ENCODE assay signal across 8 cellular contexts in the genomic region with DNA sequence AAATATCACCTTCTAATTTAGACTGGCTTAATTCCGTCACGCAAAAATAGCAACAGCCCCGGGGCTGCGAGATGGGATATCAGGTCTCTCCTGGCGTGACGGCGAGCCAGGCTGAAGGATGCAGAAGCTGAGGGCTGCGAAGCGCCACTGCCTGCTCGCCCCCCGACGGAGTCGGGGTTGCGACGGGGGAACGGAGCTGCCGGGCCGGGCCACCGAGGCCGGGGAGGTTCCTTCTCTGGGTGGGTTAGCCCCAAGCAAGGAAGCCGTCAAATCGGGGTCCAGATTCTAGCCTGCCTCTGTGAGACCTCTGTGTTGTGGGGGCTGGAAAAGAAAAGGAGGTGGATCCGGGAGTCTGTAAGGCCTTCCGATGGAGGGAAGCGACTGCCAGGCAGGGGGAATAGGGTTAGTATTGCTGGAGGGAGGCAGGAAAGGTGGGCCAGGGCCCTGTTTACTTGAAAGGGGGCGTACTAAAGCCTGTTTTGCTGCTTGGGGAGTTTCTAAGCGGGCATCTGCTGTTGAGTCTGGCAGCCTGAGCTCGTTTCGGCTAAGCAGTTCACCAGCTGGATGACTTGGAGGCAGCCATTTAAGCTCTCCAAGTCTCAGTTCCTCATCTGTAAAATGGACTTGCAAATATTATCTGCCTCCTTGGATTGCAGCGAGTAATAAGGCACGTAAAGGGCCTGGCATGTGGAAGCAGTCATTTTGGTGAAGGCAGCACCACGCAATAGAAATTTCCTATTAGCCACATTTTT. TPM values are rescaled to one million over a fixed set of nuclear protein-coding genes. Genes with fewer than 3 reads are reported as not detected.
DNase-seq lines count a peak whose midpoint lies in the region; ATAC-seq and TF ChIP-seq lines count a peak whose summit lies in the region.

No MANE protein-coding gene starts in this region.

- CTCF ChIA-PET in activated naive CD4-positive, alpha-beta T cell treated with anti-CD3 and anti-CD28 coated beads for 36 hours (lab: Charles Lee) = interaction anchor here (0.8 to 1.5 kb wide), 4 partner anchors 19 to 257 kb away, joined by 3 to 5 read pairs (median 4); a partner anchor contains a TSS
- CTCF ChIA-PET in activated CD4-positive, alpha-beta memory T cell treated with anti-CD3 and anti-CD28 coated beads, Interleukin-2, amount 10 ng/mL, durations not matched to agents 7 days and 5 days (lab: Charles Lee) = interaction anchor here (1.0 to 1.2 kb wide), 2 partner anchors 23 to 45 kb away, joined by 3 to 5 read pairs; no protein-coding TSS in a partner anchor

- H3K9me3 Mint-ChIP-seq in activated naive CD4-positive, alpha-beta T cell treated with anti-CD3 and anti-CD28 coated beads for 36 hours = no peaks in the 10 kb centered on the region
- no peaks in the 10 kb centered on the region for H3K9me3 Mint-ChIP-seq in activated CD4-positive, alpha-beta memory T cell treated with anti-CD3 and anti-CD28 coated beads, Interleukin-2, amount 10 ng/mL, durations not matched to agents 7 days and 5 days

- H3K27ac Mint-ChIP-seq in activated naive CD4-positive, alpha-beta T cell treated with anti-CD3 and anti-CD28 coated beads for 36 hours = peak overlapping the region; percentile 82
- peak overlapping the region; percentile 80 for H3K27ac Mint-ChIP-seq in activated CD4-positive, alpha-beta memory T cell treated with anti-CD3 and anti-CD28 coated beads, Interleukin-2, amount 10 ng/mL, durations not matched to agents 7 days and 5 days

- H3K36me3 ChIP-seq in osteoblast (ENCODE audit: insufficient read depth, low read length) = no peaks in the 10 kb centered on the region

- peak overlapping the region; percentile 69 for H3K27ac ChIP-seq in osteoblast (ENCODE audit: low read depth, low read length)

- H3K27me3 Mint-ChIP-seq in activated naive CD4-positive, alpha-beta T cell treated with anti-CD3 and anti-CD28 coated beads for 36 hours (ENCODE audit: low read depth) = no peaks in the 10 kb centered on the region
- H3K27me3 Mint-ChIP-seq in activated CD4-positive, alpha-beta memory T cell treated with anti-CD3 and anti-CD28 coated beads, Interleukin-2, amount 10 ng/mL, durations not matched to agents 7 days and 5 days = no peaks in the 10 kb centered on the region

- ATAC-seq in GM21786 (IDR thresholded peaks at IDR 0.05; ENCODE audit: unreplicated experiment) = peak; percentile 24
- ATAC-seq in HG03097 (IDR thresholded peaks at IDR 0.05; ENCODE audit: low FRiP score, unreplicated experiment) = no peak

- intact Hi-C loops in activated naive CD4-positive, alpha-beta T cell treated with anti-CD3 and anti-CD28 coated beads for 36 hours (cut with micrococcal nuclease) = loop anchor here (1.0 to 10.0 kb wide), 9 partner anchors 24 to 383 kb away; a partner anchor contains a TSS

- H4K20me1 ChIP-seq in osteoblast (ENCODE audit: insufficient read depth, low read length) = no peaks in the 10 kb centered on the region

- peak overlapping the region; percentile 79 for H3K4me3 Mint-ChIP-seq in activated naive CD4-positive, alpha-beta T cell treated with anti-CD3 and anti-CD28 coated beads for 36 hours
- H3K4me3 Mint-ChIP-seq in activated CD4-positive, alpha-beta memory T cell treated with anti-CD3 and anti-CD28 coated beads, Interleukin-2, amount 10 ng/mL, durations not matched to agents 7 days and 5 days = peak overlapping the region; percentile 79

- POLR2A ChIA-PET in activated CD4-positive, alpha-beta memory T cell treated with anti-CD3 and anti-CD28 coated beads, Interleukin-2, amount 10 ng/mL, durations not matched to agents 7 days and 5 days (lab: Charles Lee) = interaction anchor here (0.6 to 3.7 kb wide), 15 partner anchors 10 to 383 kb away, joined by 3 to 31 read pairs (median 3); a partner anchor contains a TSS

- no peaks in the 10 kb centered on the region for H3K9me3 ChIP-seq in osteoblast (ENCODE audit: low read depth, low read length)

- peaks cover 9% of the 10 kb centered on the region for H3K4me1 ChIP-seq in osteoblast (ENCODE audit: insufficient read depth, low read length)

- no peaks in the 10 kb centered on the region for H3K79me2 ChIP-seq in osteoblast (ENCODE audit: insufficient read depth, low read length)

- H3K4me2 ChIP-seq in osteoblast (ENCODE audit: insufficient read depth, low read length) = peak overlapping the region; percentile 86

- H3K27me3 ChIP-seq in osteoblast (ENCODE audit: insufficient read depth, low read length) = no peaks in the 10 kb centered on the region

- H3K4me1 Mint-ChIP-seq in activated naive CD4-positive, alpha-beta T cell treated with anti-CD3 and anti-CD28 coated beads for 36 hours (ENCODE audit: low read depth) = peaks cover 14% of the 10 kb centered on the region
- peaks cover 15% of the 10 kb centered on the region for H3K4me1 Mint-ChIP-seq in activated CD4-positive, alpha-beta memory T cell treated with anti-CD3 and anti-CD28 coated beads, Interleukin-2, amount 10 ng/mL, durations not matched to agents 7 days and 5 days

- peak; percentile 17 for DNase-seq in activated naive CD4-positive, alpha-beta T cell treated with anti-CD3 and anti-CD28 coated beads for 36 hours
- DNase-seq in activated naive CD4-positive, alpha-beta T cell treated with anti-CD3 and anti-CD28 coated beads, Interleukin-2, amount 50 U/mL, for 16 hours = no peak
- peak; percentile 30 for DNase-seq in KG1 (lab: John Stamatoyannopoulos, UW)
- no peak for DNase-seq in activated CD4-positive, alpha-beta memory T cell treated with anti-CD3 and anti-CD28 coated beads, Interleukin-2, amount 10 ng/mL, durations not matched to agents 7 days and 5 days
- DNase-seq in foreskin melanocyte = peak; percentile 24
- DNase-seq in osteoblast (ENCODE audit: insufficient read length, low spot score, missing footprints) = peak; percentile 98

- peak overlapping the region; percentile 92 for H2AFZ ChIP-seq in osteoblast (ENCODE audit: low read length)

- no peaks in the 10 kb centered on the region for H3K36me3 Mint-ChIP-seq in activated naive CD4-positive, alpha-beta T cell treated with anti-CD3 and anti-CD28 coated beads for 36 hours (ENCODE audit: low read depth)
- no peaks in the 10 kb centered on the region for H3K36me3 Mint-ChIP-seq in activated CD4-positive, alpha-beta memory T cell treated with anti-CD3 and anti-CD28 coated beads, Interleukin-2, amount 10 ng/mL, durations not matched to agents 7 days and 5 days (ENCODE audit: low read depth)

- peak overlapping the region; percentile 79 for H3K4me3 ChIP-seq in osteoblast (ENCODE audit: insufficient read depth, low read length)

- no peak for TF ChIP-seq CTCF in osteoblast (IDR thresholded peaks at IDR 0.05; ENCODE audit: extremely low read depth, low read depth, low read length)

RNA-seq across cellular contexts. Expression of a gene that starts 43.8 kb away (rescaled TPM):
- under 1 TPM; 0.10 to 0.38 TPM for total RNA-seq in activated naive CD4-positive, alpha-beta T cell treated with anti-CD3 and anti-CD28 coated beads for 36 hours
- total RNA-seq in activated CD4-positive, alpha-beta memory T cell treated with anti-CD3 and anti-CD28 coated beads, Interleukin-2, amount 10 ng/mL, durations not matched to agents 7 days and 5 days = under 1 TPM; 0.05 to 0.10 TPM
- total RNA-seq in osteoblast = under 0.01 TPM in 2 replicates

RNA-seq across cellular contexts. Expression of a gene that starts 44.3 kb away (rescaled TPM):
- total RNA-seq in activated naive CD4-positive, alpha-beta T cell treated with anti-CD3 and anti-CD28 coated beads for 36 hours = 1 to 10 TPM; 2.9 to 6.8 TPM
- 10 to 100 TPM; 14.8 to 17.2 TPM for total RNA-seq in activated CD4-positive, alpha-beta memory T cell treated with anti-CD3 and anti-CD28 coated beads, Interleukin-2, amount 10 ng/mL, durations not matched to agents 7 days and 5 days
- 71.7 and 73.7 TPM in 2 replicates for total RNA-seq in osteoblast

RNA-seq across cellular contexts. Expression of a gene that starts 57.8 kb away (rescaled TPM):
- total RNA-seq in activated naive CD4-positive, alpha-beta T cell treated with anti-CD3 and anti-CD28 coated beads for 36 hours = not detected
- not detected for total RNA-seq in activated CD4-positive, alpha-beta memory T cell treated with anti-CD3 and anti-CD28 coated beads, Interleukin-2, amount 10 ng/mL, durations not matched to agents 7 days and 5 days
- total RNA-seq in osteoblast = not detected in 2 replicates

Comparison
In these comparisons a context has a peak if more than half of its experiments do, and no peak if none do; other contexts are left out.
1. DNase-seq: peak in activated naive CD4-positive, alpha-beta T cell treated with anti-CD3 and anti-CD28 coated beads for 36 hours (single experiment), KG1 (single experiment), foreskin melanocyte (single experiment) and osteoblast (single experiment); none in activated naive CD4-positive, alpha-beta T cell treated with anti-CD3 and anti-CD28 coated beads, Interleukin-2, amount 50 U/mL, for 16 hours (single experiment) and activated CD4-positive, alpha-beta memory T cell treated with anti-CD3 and anti-CD28 coated beads, Interleukin-2, amount 10 ng/mL, durations not matched to agents 7 days and 5 days (single experiment).